Comparison of ENCODE assay signal across 8 cellular contexts in genomic region chr22:24503137-24503850, GRCh38. TPM values are rescaled to one million over a fixed set of nuclear protein-coding genes. Genes with fewer than 3 reads are reported as not detected.
DNase-seq lines count a peak whose midpoint lies in the region; ATAC-seq, FAIRE-seq and TF ChIP-seq lines count a peak whose summit lies in the region.

No MANE protein-coding gene starts in this region.

- peak; percentile 84 for FAIRE-seq in endothelial cell of umbilical vein (lab: Jason Lieb, UNC)

- H3K36me3 ChIP-seq in endothelial cell of umbilical vein (ENCODE audit: control insufficient read depth in 2 of 2, extremely low read depth in 1 of 2, insufficient read depth in 2 of 2, low read length in 2 of 2) (no peaks in the 10 kb centered on the region), thyroid gland (no peaks in the 10 kb centered on the region)

- H3K9ac ChIP-seq in endothelial cell of umbilical vein (replicated peaks; ENCODE audit: extremely low read depth, insufficient read depth, low read length), result no peak overlapping the region

- no peak overlapping the region for H3K27ac Mint-ChIP-seq in nephron progenitor cell

- POLR2A ChIA-PET in endothelial cell of umbilical vein (lab: Charles Lee), result no interaction called here

- H4K20me1 ChIP-seq in endothelial cell of umbilical vein (replicated peaks; ENCODE audit: control insufficient read depth, extremely low read depth, insufficient read depth, low read length), result no peaks in the 10 kb centered on the region

- no peak overlapping the region for H3K4me2 ChIP-seq in endothelial cell of umbilical vein (ENCODE audit: insufficient read depth, low read length)

- no peaks in the 10 kb centered on the region for H3K36me3 Mint-ChIP-seq in nephron progenitor cell (ENCODE audit: low read depth)

- dilution Hi-C loops in endothelial cell of umbilical vein (cut with MboI; ENCODE audit: extremely low pct_ligation_motif_present, low sequenced_read_pairs), result no loop called here

- no peaks in the 10 kb centered on the region for H3K9me3 Mint-ChIP-seq in nephron progenitor cell

- CTCF ChIA-PET in endothelial cell of umbilical vein (lab: Charles Lee), result interaction anchor here (0.6 to 4.0 kb wide), 35 partner anchors 7 to 269 kb away, joined by 3 to 64 read pairs (median 5); partner anchors contain the start of genes ADORA2A and SPECC1L

- H3K27ac ChIP-seq in endothelial cell of umbilical vein (ENCODE audit: insufficient read depth, low read depth, low read length) (no peak overlapping the region), thyroid gland (no peak overlapping the region)

- WGBS in thyroid gland, 2 donors, result 77 to 79% methylated on average over 7 of the region's 7 CpGs

- H3K27me3 Mint-ChIP-seq in nephron progenitor cell (ENCODE audit: low read depth, poor library complexity), result peaks cover 82% of the 10 kb centered on the region

- intact Hi-C loops in endothelial cell of umbilical vein (cut with micrococcal nuclease) (loop anchor here (1.0 to 5.0 kb wide), 4 partner anchors 22 to 231 kb away; partner anchors contain the start of gene SPECC1L), thyroid gland (cut with DNase I) (loop anchor here (2.0 kb wide), 1 partner anchor 80 kb away; no protein-coding TSS in a partner anchor)

- ATAC-seq in GM18861 (IDR thresholded peaks at IDR 0.05; ENCODE audit: unreplicated experiment) (peak; percentile 41), HG02840 (IDR thresholded peaks at IDR 0.05; ENCODE audit: low FRiP score, unreplicated experiment) (no peak)

- H3K9me1 ChIP-seq in endothelial cell of umbilical vein (replicated peaks; ENCODE audit: control insufficient read depth, extremely low read depth, insufficient read depth, low read length), result no peaks in the 10 kb centered on the region

- BruUV-seq in endothelial cell of umbilical vein (replicated peaks; lab: Mats Ljungman, UMichigan), result no TSS peak

- DNase-seq in AG08396 (ENCODE audit: low spot score), result peak; percentile 81
- peak; percentile 96 for DNase-seq in NB4 (ENCODE audit: low read depth)
- peak; percentile 62 for DNase-seq in activated CD4-positive, alpha-beta T cell treated with anti-CD3 and anti-CD28 coated beads, Interleukin-2, amount 50 U/mL, for 4 hours
- DNase-seq in endothelial cell of umbilical vein (ENCODE audit: low read depth, low spot score), result peak; percentile 76
- peak; percentile 49 for DNase-seq in nephron progenitor cell
- peak; percentile 50 to 59 for DNase-seq in thyroid gland

- H3K4me3 ChIP-seq in NB4 (ENCODE audit: low read depth, low read length) (peak overlapping the region; percentile 29), endothelial cell of umbilical vein (replicated peaks in 1 of 3; ENCODE audit: insufficient read depth in 1 of 3, low read depth in 1 of 3, low read length in 3 of 3) (no peak overlapping the region), thyroid gland (replicated peaks in 1 of 3) (no peak overlapping the region)

- H3K4me1 Mint-ChIP-seq in nephron progenitor cell, result peaks cover 53% of the 10 kb centered on the region

- H3K27me3 ChIP-seq in endothelial cell of umbilical vein (ENCODE audit: control insufficient read depth in 2 of 2, insufficient read depth in 2 of 2, low read length in 2 of 2), result no peaks in the 10 kb centered on the region
- no peaks in the 10 kb centered on the region for H3K27me3 ChIP-seq in thyroid gland

- no peaks in the 10 kb centered on the region for H3K9me3 ChIP-seq in endothelial cell of umbilical vein (replicated peaks; ENCODE audit: control insufficient read depth, insufficient read depth, low read length)
- H3K9me3 ChIP-seq in thyroid gland, result no peaks in the 10 kb centered on the region

- no peaks in the 10 kb centered on the region for H3K79me2 ChIP-seq in endothelial cell of umbilical vein (ENCODE audit: control insufficient read depth, insufficient read depth, low read length)

- H3K4me1 ChIP-seq in endothelial cell of umbilical vein (ENCODE audit: control insufficient read depth, extremely low read depth, insufficient read depth, low read length), result peaks cover 16% of the 10 kb centered on the region
- H3K4me1 ChIP-seq in thyroid gland, result peaks cover 0 to 6% of the 10 kb centered on the region in 2 donors

- no peak overlapping the region for H3K4me3 Mint-ChIP-seq in nephron progenitor cell

- TF ChIP-seq CTCF in NB4 (IDR thresholded peaks at IDR 0.05; ENCODE audit: low read depth, low read length) (peak; percentile 81), endothelial cell of umbilical vein (IDR thresholded peaks at IDR 0.05; ENCODE audit: extremely low read depth in 1 of 2, insufficient read depth in 1 of 2, low read depth in 1 of 2, low read length in 2 of 2) (peak; percentile 75 to 77), nephron progenitor cell (IDR thresholded peaks at IDR 0.05) (peak; percentile 52), thyroid gland (IDR thresholded peaks at IDR 0.05) (peak; percentile 26 to 62 (median 44))

- TF ChIP-seq POLR2A in NB4 (IDR thresholded peaks at IDR 0.05; ENCODE audit: extremely low read depth, insufficient read length) (no peak), endothelial cell of umbilical vein (IDR thresholded peaks at IDR 0.05; ENCODE audit: low read depth, low read length) (no peak), thyroid gland (IDR thresholded peaks at IDR 0.05) (no peak)

- no peak overlapping the region for H2AFZ ChIP-seq in endothelial cell of umbilical vein (ENCODE audit: low read depth, low read length)

TF ChIP-seq in endothelial cell of umbilical vein, 7 proteins besides CTCF, POLR2A, EP300 and RAD21:
- peak; percentile 82 for TF ChIP-seq GATA2 (IDR thresholded peaks at IDR 0.05; ENCODE audit: insufficient read depth, insufficient read length, low read depth, low read length)
- TF ChIP-seq MAX (IDR thresholded peaks at IDR 0.05; ENCODE audit: insufficient read depth, insufficient read length), result no peak
- TF ChIP-seq JUN (IDR thresholded peaks at IDR 0.05; ENCODE audit: borderline replicate concordance, insufficient read depth, insufficient read length, low read depth), result no peak

RNA-seq across cellular contexts. Expression of gene UPB1, which starts 8.2 kb away (rescaled TPM):
- total RNA-seq in endothelial cell of umbilical vein (0.30 and 0.80 TPM in 2 replicates), thyroid gland (not detected)
- polyA plus RNA-seq in endothelial cell of umbilical vein, result 0.27 and 0.30 TPM in 2 replicates
- 0.08 and 0.18 TPM in 2 replicates for polyA plus RNA-seq in endothelial cell of umbilical vein (2011; cell fraction: cytosol; rRNA removed)
- 0.82 and 1.1 TPM in 2 replicates for polyA plus RNA-seq in endothelial cell of umbilical vein (2011; cell fraction: nucleus; rRNA removed)
- polyA plus RNA-seq in endothelial cell of umbilical vein (2012), result 0.09 TPM in 1 of 2 replicates, not detected in the other
- 0.19 and 0.57 TPM in 2 replicates for polyA minus RNA-seq in endothelial cell of umbilical vein
- not detected for polyA minus RNA-seq in endothelial cell of umbilical vein (2011; cell fraction: cytosol; rRNA and poly(A)+ RNA removed)
- polyA minus RNA-seq in endothelial cell of umbilical vein (2011; cell fraction: nucleus; rRNA and poly(A)+ RNA removed), result 0.58 and 1.5 TPM in 2 replicates

RNA-seq across cellular contexts. Expression of gene GUCD1, which starts 51.6 kb away (rescaled TPM):
- total RNA-seq in endothelial cell of umbilical vein (116 and 129 TPM in 2 replicates), thyroid gland (10 to 100 TPM; 51.6 to 89.7 (median 74.2) TPM)
- 138 and 164 TPM in 2 replicates for polyA plus RNA-seq in endothelial cell of umbilical vein
- polyA plus RNA-seq in endothelial cell of umbilical vein (2011; cell fraction: cytosol; rRNA removed), result 133 and 145 TPM in 2 replicates
- polyA plus RNA-seq in endothelial cell of umbilical vein (2011; cell fraction: nucleus; rRNA removed), result 86.5 and 91.9 TPM in 2 replicates
- polyA plus RNA-seq in endothelial cell of umbilical vein (2012), result 69.4 and 80.6 TPM in 2 replicates
- 190 and 209 TPM in 2 replicates for polyA minus RNA-seq in endothelial cell of umbilical vein
- 70.1 TPM for polyA minus RNA-seq in endothelial cell of umbilical vein (2011; cell fraction: cytosol; rRNA and poly(A)+ RNA removed)
- 51.1 and 52.3 TPM in 2 replicates for polyA minus RNA-seq in endothelial cell of umbilical vein (2011; cell fraction: nucleus; rRNA and poly(A)+ RNA removed)

RNA-seq across cellular contexts. Expression of gene SNRPD3, which starts 52.5 kb away (rescaled TPM):
- total RNA-seq in endothelial cell of umbilical vein (113 and 121 TPM in 2 replicates), thyroid gland (100 to 1,000 TPM in 3 of 4 donors, 10 to 100 TPM in 1; 96.9 to 216 (median 145) TPM)
- 231 and 253 TPM in 2 replicates for polyA plus RNA-seq in endothelial cell of umbilical vein
- polyA plus RNA-seq in endothelial cell of umbilical vein (2011; cell fraction: cytosol; rRNA removed), result 251 and 404 TPM in 2 replicates
- polyA plus RNA-seq in endothelial cell of umbilical vein (2011; cell fraction: nucleus; rRNA removed), result 113 and 131 TPM in 2 replicates
- 185 and 245 TPM in 2 replicates for polyA plus RNA-seq in endothelial cell of umbilical vein (2012)
- polyA minus RNA-seq in endothelial cell of umbilical vein, result 332 and 339 TPM in 2 replicates
- 86.9 TPM for polyA minus RNA-seq in endothelial cell of umbilical vein (2011; cell fraction: cytosol; rRNA and poly(A)+ RNA removed)
- polyA minus RNA-seq in endothelial cell of umbilical vein (2011; cell fraction: nucleus; rRNA and poly(A)+ RNA removed), result 56.2 and 67.4 TPM in 2 replicates
